Comparison of ENCODE assay signal across 13 cellular contexts in the genomic region with DNA sequence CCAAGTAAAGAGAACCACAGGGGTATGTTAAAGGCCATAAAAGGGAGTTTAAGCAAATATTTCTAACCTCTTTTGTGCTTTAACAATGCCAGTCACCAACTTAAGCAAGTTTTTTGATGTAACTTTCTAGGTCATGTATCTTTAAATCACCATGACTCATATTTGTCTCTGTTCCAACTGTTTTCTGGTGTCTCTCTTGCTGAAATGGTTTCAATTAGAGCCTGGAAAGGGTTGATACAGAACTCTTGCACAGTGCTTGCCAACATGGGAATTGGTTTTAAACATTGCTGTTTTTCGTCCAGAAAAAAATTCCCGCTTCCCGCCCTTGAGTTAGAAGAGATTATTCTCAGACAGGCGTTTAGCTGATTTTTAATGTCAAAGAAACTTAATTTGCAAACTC. TPM values are rescaled to one million over a fixed set of nuclear protein-coding genes. Genes with fewer than 3 reads are reported as not detected.
DNase-seq lines count a peak whose midpoint lies in the region; ATAC-seq and TF ChIP-seq lines count a peak whose summit lies in the region.
"Had no signal": no experiment of that assay in that cellular context is flagged by ENCODE, and none has a peak within 500 bp of the region (broad histone marks: within the 10 kb centered on the region; RNA-seq: fewer than 3 reads in every experiment).

No MANE protein-coding gene starts in this region.

- H3K27ac ChIP-seq in left lung = no peak overlapping the region
- H3K27ac ChIP-seq: upper lobe of left lung had no signal

- no peak overlapping the region for H3K4me3 ChIP-seq in AG09309 (ENCODE audit: control insufficient read depth, low read depth, low read length)
- H3K4me3 ChIP-seq in left lung = no peak overlapping the region
- H3K4me3 ChIP-seq: upper lobe of left lung had no signal

- intact Hi-C loops in left lung (cut with DNase I) = no loop called here
- intact Hi-C loops in natural killer cell (cut with micrococcal nuclease) = no loop called here

- no peaks in the 10 kb centered on the region for H3K9me3 Mint-ChIP-seq in natural killer cell

- H3K27me3 ChIP-seq in left lung = no peaks in the 10 kb centered on the region
- H3K27me3 ChIP-seq: upper lobe of left lung had no signal

- no peaks in the 10 kb centered on the region for H3K36me3 ChIP-seq in left lung
- H3K36me3 ChIP-seq: upper lobe of left lung had no signal

- H3K4me3 Mint-ChIP-seq in natural killer cell = no peak overlapping the region

- TF ChIP-seq CTCF in AG09309 (IDR thresholded peaks at IDR 0.05; ENCODE audit: control insufficient read depth, insufficient read depth, low read depth, low read length, missing control alignments) (no peak), left lung (IDR thresholded peaks at IDR 0.05) (no peak), natural killer cell (IDR thresholded peaks at IDR 0.05) (no peak)

- H3K36me3 Mint-ChIP-seq in natural killer cell = no peaks in the 10 kb centered on the region

- H3K9me3 ChIP-seq in left lung = no peaks in the 10 kb centered on the region
- H3K9me3 ChIP-seq: upper lobe of left lung had no signal

- ATAC-seq in left lung (peak; percentile 37), GM19324 (IDR thresholded peaks at IDR 0.05; ENCODE audit: low FRiP score, unreplicated experiment) (no peak), natural killer cell (no peak)

- H3K27me3 Mint-ChIP-seq in natural killer cell (ENCODE audit: low read depth in 2 of 2) = peaks cover 5 to 9% of the 10 kb centered on the region in 2 donors

- no peak overlapping the region for H3K27ac Mint-ChIP-seq in natural killer cell

- DNase-seq in AG09309 (ENCODE audit: low read depth) (peak; percentile 88), HS-5 (ENCODE audit: low read depth) (peak; percentile 73), astrocyte of the hippocampus (ENCODE audit: low read depth, low spot score) (peak; percentile 46), left lung (no peak), NCI-H1930 (lab: John Stamatoyannopoulos, UW) (no peak), activated T-cell treated with anti-CD3 and anti-CD28 coated beads for 4 hours (no peak), natural killer cell (no peak)
- DNase-seq: activated CD4-positive, alpha-beta T cell treated with anti-CD3 and anti-CD28 coated beads for 4 hours; NCI-H1048; NCI-H526 treated with DMSO at 0.1 percent for 48 hours; right cardiac atrium; upper lobe of left lung had no signal

- no peaks in the 10 kb centered on the region for H3K4me1 Mint-ChIP-seq in natural killer cell

- no peaks in the 10 kb centered on the region for H3K4me1 ChIP-seq in left lung
- H3K4me1 ChIP-seq: upper lobe of left lung had no signal

RNA-seq across cellular contexts. Expression of a gene that starts 46.5 kb away (rescaled TPM):
- 10 to 100 TPM; 11.2 to 23.0 TPM for total RNA-seq in left lung
- 1 to 10 TPM; 6.0 to 9.2 (median 6.3) TPM for total RNA-seq in natural killer cell

Comparison
In these comparisons a context has a peak if more than half of its experiments do, and no peak if none do; other contexts are left out.
1. DNase-seq: peak in AG09309 (single experiment), HS-5 (single experiment) and astrocyte of the hippocampus (single experiment); none in left lung (0 of 2), NCI-H1930 (0 of 2), activated T-cell treated with anti-CD3 and anti-CD28 coated beads for 4 hours (single experiment) and natural killer cell (single experiment).